10 cellular contexts compared by ENCODE assay signal in the genomic region with DNA sequence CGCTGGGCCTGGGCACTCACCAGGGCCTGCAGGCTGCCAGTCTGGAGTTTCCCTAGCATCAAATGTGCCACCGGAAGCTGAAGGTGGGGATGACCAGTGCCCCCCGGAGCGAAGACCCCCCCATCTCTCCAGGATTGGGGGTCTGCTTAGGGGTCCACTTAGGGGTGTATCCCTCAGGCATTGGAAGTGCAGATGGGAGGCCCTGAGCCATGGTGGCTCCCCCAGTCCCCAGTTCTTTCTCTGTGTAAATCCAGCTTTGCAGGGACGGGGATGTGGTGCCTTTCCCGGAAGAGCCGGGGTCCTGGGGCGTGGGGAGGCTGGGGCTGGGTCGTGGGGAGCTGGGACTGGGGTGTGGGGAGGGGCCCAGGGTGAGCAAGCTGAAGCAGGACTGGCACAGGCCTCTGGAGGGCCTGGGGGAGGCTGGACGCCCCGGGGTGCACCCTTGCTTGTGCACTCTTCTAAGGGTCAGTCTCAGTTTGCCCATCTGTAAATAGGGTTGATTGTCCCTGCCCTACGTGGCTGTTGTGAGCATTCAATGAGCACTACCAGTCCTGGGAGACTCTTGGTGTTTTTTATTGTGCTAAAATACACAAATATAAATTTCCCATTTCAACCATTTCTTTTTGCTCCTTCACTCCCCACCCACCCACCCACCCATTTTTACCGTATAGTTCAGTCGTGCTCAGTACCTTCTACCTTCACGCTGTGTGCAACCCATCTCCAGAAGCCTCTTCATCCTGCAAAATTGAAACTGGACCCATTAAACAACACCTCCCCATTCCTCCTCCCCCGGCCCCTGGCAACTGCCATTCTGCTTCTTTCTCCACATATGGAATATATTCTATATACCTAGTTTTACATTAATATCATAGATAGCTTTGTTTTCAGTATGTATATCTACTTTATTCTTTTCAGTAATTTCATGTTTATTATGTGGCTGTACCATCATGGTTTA. TPM values are rescaled to one million over a fixed set of nuclear protein-coding genes. Genes with fewer than 3 reads are reported as not detected.
DNase-seq lines count a peak whose midpoint lies in the region; ATAC-seq, FAIRE-seq and TF ChIP-seq lines count a peak whose summit lies in the region.
"Had no signal": no experiment of that assay in that cellular context is flagged by ENCODE, and none has a peak within 500 bp of the region (broad histone marks: within the 10 kb centered on the region; RNA-seq: fewer than 3 reads in every experiment).

No MANE protein-coding gene starts in this region.

- TF ChIP-seq POLR2A in A549 (IDR thresholded peaks at IDR 0.05; ENCODE audit: low read length), result no peak

- H3K36me3 Mint-ChIP-seq in effector memory CD8-positive, alpha-beta T cell (ENCODE audit: insufficient read depth), result peaks cover 49% of the 10 kb centered on the region
- H3K36me3 Mint-ChIP-seq in natural killer cell, result no peaks in the 10 kb centered on the region

- no peak for FAIRE-seq in A549 (lab: Jason Lieb, UNC)

- intact Hi-C loops in natural killer cell (cut with micrococcal nuclease), result loop anchor here (5.0 to 10.0 kb wide), 3 partner anchors 33 to 649 kb away; partner anchors contain the start of gene SLFN12L

- TF ChIP-seq RAD21 in A549 (conservative IDR thresholded peaks at IDR 0.05 in 1 of 2, IDR thresholded peaks at IDR 0.05 in 1 of 2), result no peak

- peaks cover 39 to 55% of the 10 kb centered on the region in 2 donors for H3K4me1 Mint-ChIP-seq in effector memory CD8-positive, alpha-beta T cell (ENCODE audit: low read depth in 2 of 2)
- H3K4me1 Mint-ChIP-seq in natural killer cell, result peaks cover 56 to 81% of the 10 kb centered on the region in 2 donors

- in situ Hi-C loops in ACHN (cut with HindIII; ENCODE audit: low pct_ligation_motif_present, low pct_unique_long_range_greater_than_20kb, low sequenced_read_pairs), result no loop called here

- no peaks in the 10 kb centered on the region for H3K9me3 Mint-ChIP-seq in effector memory CD8-positive, alpha-beta T cell
- no peaks in the 10 kb centered on the region for H3K9me3 Mint-ChIP-seq in natural killer cell

- 84% methylated on average over 8 of the region's 16 CpGs for WGBS in A549 (ENCODE audit: missing lambda C conversion rate)

- POLR2A ChIA-PET in A549 (lab: Yijun Ruan, JAX), result interaction anchor here (1.2 kb wide), 1 partner anchor 8 kb away, joined by 3 read pairs; no protein-coding TSS in a partner anchor

- no peaks in the 10 kb centered on the region for H3K27me3 ChIP-seq in HL-60 (ENCODE audit: insufficient read depth, poor library complexity, severe bottlenecking)

- H3K27ac ChIP-seq in A549, result peak overlapping the region; percentile 70 to 91; a peak in 5 of 6 replicates
- peak overlapping the region; percentile 91 for H3K27ac ChIP-seq in HL-60 (replicated peaks)

- peak overlapping the region; percentile 90 to 93 for H3K4me3 Mint-ChIP-seq in effector memory CD8-positive, alpha-beta T cell
- peak overlapping the region; percentile 92 for H3K4me3 Mint-ChIP-seq in natural killer cell

- CTCF ChIA-PET in A549 (lab: Yijun Ruan, JAX), result interaction anchor here (1.2 to 2.3 kb wide), 2 partner anchors 35 to 299 kb away, joined by 5 to 10 read pairs; no protein-coding TSS in a partner anchor

- H3K4me3 ChIP-seq in A549 (peak overlapping the region; percentile 62), HL-60 (replicated peaks; ENCODE audit: insufficient read depth, low read length) (peak overlapping the region; percentile 47)

- H3K27me3 Mint-ChIP-seq in effector memory CD8-positive, alpha-beta T cell, result no peaks in the 10 kb centered on the region
- no peaks in the 10 kb centered on the region for H3K27me3 Mint-ChIP-seq in natural killer cell (ENCODE audit: low read depth in 2 of 2)

- ATAC-seq in A549, result peak in 1 of 2 experiments; percentile 10; a peak in 3 of 6 replicates
- no peak for ATAC-seq in effector memory CD8-positive, alpha-beta T cell (replicated peaks)
- peak; percentile 6 to 9 (median 7) for ATAC-seq in natural killer cell
- no peak for ATAC-seq in HG02588 (IDR thresholded peaks at IDR 0.05; ENCODE audit: unreplicated experiment)

- peak overlapping the region; percentile 96 for H3K4me2 ChIP-seq in A549

- TF ChIP-seq EP300 in A549 (IDR thresholded peaks at IDR 0.05), result no peak

- H3K27ac Mint-ChIP-seq in effector memory CD8-positive, alpha-beta T cell, result peak overlapping the region; percentile 93 to 98
- peak overlapping the region; percentile 93 to 98 for H3K27ac Mint-ChIP-seq in natural killer cell

- H3K9me3 ChIP-seq in A549, result no peaks in the 10 kb centered on the region
- H3K9me3 ChIP-seq: body of pancreas had no signal

- TF ChIP-seq CTCF in A549 (IDR thresholded peaks at IDR 0.05) (no peak), HL-60 (IDR thresholded peaks at IDR 0.05; ENCODE audit: insufficient read depth, low read length) (no peak), natural killer cell (IDR thresholded peaks at IDR 0.05) (no peak)

- H3K4me1 ChIP-seq in A549, result 0 out of 3 replicates have a peak, but pooled peaks cover 6% of the 10 kb centered on the region

- DNase-seq in A549 (ENCODE audit: low read depth in 1 of 2, low spot score in 1 of 2) (no peak), HL-60 (ENCODE audit: low read depth in 1 of 2, low spot score in 1 of 2) (no peak), natural killer cell (no peak), ACHN (no peak), C1 segment of cervical spinal cord (lab: John Stamatoyannopoulos, UW) (no peak)
- DNase-seq in effector memory CD8-positive, alpha-beta T cell, result no peak
- DNase-seq in stimulated activated CD4-positive, alpha-beta T cell treated with anti-CD3 and anti-CD28 coated beads, Interleukin-15, amount 100 ng/mL, for 24 hours, result no peak

TF ChIP-seq in A549, 52 proteins besides CTCF, POLR2A, EP300 and RAD21:
- TF ChIP-seq ZSCAN20 (CRISPR knock-in tag; IDR thresholded peaks at IDR 0.05) (no peak), KDM5A (IDR thresholded peaks at IDR 0.05) (no peak), ESRRA (IDR thresholded peaks at IDR 0.05; ENCODE audit: borderline replicate concordance, low read length) (no peak), HDAC2 (IDR thresholded peaks at IDR 0.05) (no peak), SREBF2 (IDR thresholded peaks at IDR 0.05) (no peak)
- TF ChIP-seq, protein P1, sequence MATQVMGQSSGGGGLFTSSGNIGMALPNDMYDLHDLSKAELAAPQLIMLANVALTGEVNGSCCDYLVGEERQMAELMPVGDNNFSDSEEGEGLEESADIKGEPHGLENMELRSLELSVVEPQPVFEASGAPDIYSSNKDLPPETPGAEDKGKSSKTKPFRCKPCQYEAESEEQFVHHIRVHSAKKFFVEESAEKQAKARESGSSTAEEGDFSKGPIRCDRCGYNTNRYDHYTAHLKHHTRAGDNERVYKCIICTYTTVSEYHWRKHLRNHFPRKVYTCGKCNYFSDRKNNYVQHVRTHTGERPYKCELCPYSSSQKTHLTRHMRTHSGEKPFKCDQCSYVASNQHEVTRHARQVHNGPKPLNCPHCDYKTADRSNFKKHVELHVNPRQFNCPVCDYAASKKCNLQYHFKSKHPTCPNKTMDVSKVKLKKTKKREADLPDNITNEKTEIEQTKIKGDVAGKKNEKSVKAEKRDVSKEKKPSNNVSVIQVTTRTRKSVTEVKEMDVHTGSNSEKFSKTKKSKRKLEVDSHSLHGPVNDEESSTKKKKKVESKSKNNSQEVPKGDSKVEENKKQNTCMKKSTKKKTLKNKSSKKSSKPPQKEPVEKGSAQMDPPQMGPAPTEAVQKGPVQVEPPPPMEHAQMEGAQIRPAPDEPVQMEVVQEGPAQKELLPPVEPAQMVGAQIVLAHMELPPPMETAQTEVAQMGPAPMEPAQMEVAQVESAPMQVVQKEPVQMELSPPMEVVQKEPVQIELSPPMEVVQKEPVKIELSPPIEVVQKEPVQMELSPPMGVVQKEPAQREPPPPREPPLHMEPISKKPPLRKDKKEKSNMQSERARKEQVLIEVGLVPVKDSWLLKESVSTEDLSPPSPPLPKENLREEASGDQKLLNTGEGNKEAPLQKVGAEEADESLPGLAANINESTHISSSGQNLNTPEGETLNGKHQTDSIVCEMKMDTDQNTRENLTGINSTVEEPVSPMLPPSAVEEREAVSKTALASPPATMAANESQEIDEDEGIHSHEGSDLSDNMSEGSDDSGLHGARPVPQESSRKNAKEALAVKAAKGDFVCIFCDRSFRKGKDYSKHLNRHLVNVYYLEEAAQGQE (IDR thresholded peaks at IDR 0.05), result no peak

RNA-seq across cellular contexts. Expression of gene TBC1D3B, which starts 7.7 kb away (rescaled TPM):
- 1.2 and 1.5 TPM in 2 replicates for polyA plus RNA-seq in A549 (2011; rRNA removed)
- 1.1 and 1.3 TPM in 2 replicates for polyA plus RNA-seq in A549 (2012; cell fraction: cytosol; rRNA removed)
- 5.1 and 6.6 TPM in 2 replicates for polyA plus RNA-seq in A549 (2012; cell fraction: nucleus; rRNA removed)
- 4.7 to 5.9 TPM (median 5.6 TPM) in 3 replicates for polyA plus RNA-seq in A549 (2017; fragmentation: RNase III; extraction: RNeasy Plus Mini Kit Qiagen cat#74134 plus additional on column Dnase treatment)
- 0.54 and 0.91 TPM in 2 replicates for polyA minus RNA-seq in A549 (2011; rRNA and poly(A)+ RNA removed)
- 10 to 100 TPM in 1 of 3 donors, 1 to 10 TPM in 2; 4.3 to 10.7 (median 8.2) TPM for total RNA-seq in natural killer cell
- total RNA-seq: body of pancreas had no signal

RNA-seq across cellular contexts. Expression of gene CCL3L1, which starts 12.5 kb away (rescaled TPM):
- not detected in 2 replicates for polyA plus RNA-seq in A549 (2011; rRNA removed)
- polyA plus RNA-seq in A549 (2012; cell fraction: cytosol; rRNA removed), result not detected in 2 replicates
- polyA plus RNA-seq in A549 (2012; cell fraction: nucleus; rRNA removed), result not detected in 2 replicates
- not detected in 3 replicates for polyA plus RNA-seq in A549 (2017; fragmentation: RNase III; extraction: RNeasy Plus Mini Kit Qiagen cat#74134 plus additional on column Dnase treatment)
- not detected in 2 replicates for polyA minus RNA-seq in A549 (2011; rRNA and poly(A)+ RNA removed)
- 10 to 100 TPM; 22.2 to 73.9 (median 55.9) TPM for total RNA-seq in natural killer cell
- total RNA-seq: pulmonary artery endothelial cell had no signal

RNA-seq across cellular contexts. Expression of gene CCL4L2, which starts 26.8 kb away (rescaled TPM):
- not detected in 2 replicates for polyA plus RNA-seq in A549 (2011; rRNA removed)
- not detected in 2 replicates for polyA plus RNA-seq in A549 (2012; cell fraction: cytosol; rRNA removed)
- polyA plus RNA-seq in A549 (2012; cell fraction: nucleus; rRNA removed), result not detected in 2 replicates
- not detected in 3 replicates for polyA plus RNA-seq in A549 (2017; fragmentation: RNase III; extraction: RNeasy Plus Mini Kit Qiagen cat#74134 plus additional on column Dnase treatment)
- polyA minus RNA-seq in A549 (2011; rRNA and poly(A)+ RNA removed), result not detected in 2 replicates
- total RNA-seq in natural killer cell, result 10 to 100 TPM; 23.7 to 31.2 (median 25.4) TPM
- total RNA-seq: body of pancreas, pulmonary artery endothelial cell had no signal

Comparison
In these comparisons a context has a peak if more than half of its experiments do, and no peak if none do; other contexts are left out.
1. ATAC-seq: peak in natural killer cell (3 of 3); none in effector memory CD8-positive, alpha-beta T cell (single experiment) and HG02588 (single experiment).